13 cellular contexts compared by ENCODE assay signal in the genomic region with DNA sequence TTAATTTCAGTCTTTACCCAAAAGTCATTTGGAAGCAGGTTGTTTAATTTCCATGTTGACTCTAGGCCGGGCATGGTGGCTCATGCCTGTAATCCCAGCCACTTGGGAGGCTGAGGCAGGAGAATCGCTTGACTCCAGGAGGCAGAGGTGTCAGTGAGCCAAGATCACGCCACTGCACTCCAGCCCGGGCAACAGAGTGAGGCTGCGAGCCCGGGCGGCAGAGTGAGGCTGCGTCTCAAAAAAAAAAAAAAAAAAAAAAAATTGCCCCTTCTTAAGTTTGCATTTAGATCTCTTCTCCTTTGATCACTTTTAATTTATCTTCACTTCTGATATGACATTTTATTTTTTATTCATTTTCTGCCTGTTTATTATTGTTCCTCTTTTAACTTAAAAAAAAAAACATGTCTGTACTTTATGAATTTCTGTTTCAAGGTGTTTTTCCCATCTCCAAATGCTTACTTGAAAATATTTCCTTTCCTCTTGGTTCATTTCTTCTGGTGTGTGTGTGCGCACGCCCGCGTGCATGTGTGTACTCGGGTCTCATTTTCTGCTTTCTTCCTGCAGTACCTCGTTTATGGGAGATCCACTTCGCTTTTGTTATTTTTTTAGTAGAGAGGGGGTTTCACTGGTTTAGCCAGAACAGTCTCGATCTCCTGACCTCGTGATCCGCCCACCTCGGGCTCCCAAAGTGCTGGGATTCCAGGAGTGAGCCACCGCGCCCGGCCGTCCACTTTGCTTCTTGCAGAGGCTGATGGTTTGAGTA. TPM values are rescaled to one million over a fixed set of nuclear protein-coding genes. Genes with fewer than 3 reads are reported as not detected.
DNase-seq lines count a peak whose midpoint lies in the region; ATAC-seq and TF ChIP-seq lines count a peak whose summit lies in the region.
"Not testable (repeated sequence)": the region's sequence is repeated elsewhere in the genome, so short reads cannot be mapped to it uniquely, and the experiment has no call there.
"Had no signal": no experiment of that assay in that cellular context is flagged by ENCODE, and none has a peak within 500 bp of the region (broad histone marks: within the 10 kb centered on the region; RNA-seq: fewer than 3 reads in every experiment).

No MANE protein-coding gene starts in this region.

- not testable (repeated sequence) for H3K4me1 Mint-ChIP-seq in CD4-positive, alpha-beta memory T cell; progenitor cell of endocrine pancreas (ENCODE audit: low read depth); type B pancreatic cell (ENCODE audit: unreplicated experiment)

- H3K36me3 Mint-ChIP-seq in CD4-positive, alpha-beta memory T cell; progenitor cell of endocrine pancreas (ENCODE audit: insufficient read depth); type B pancreatic cell: not testable (repeated sequence)

- H3K9me2 ChIP-seq in SK-N-SH = not testable (repeated sequence)

- H2BK5ac ChIP-seq in mesenchymal stem cell (ENCODE audit: low read depth, low read length, poor library complexity, severe bottlenecking) = not testable (repeated sequence)

- H3K9me3 ChIP-seq in CD4-positive, alpha-beta memory T cell (ENCODE audit: control insufficient read depth in 1 of 2, low read length in 2 of 2); SK-N-SH; adipocyte (ENCODE audit: control insufficient read depth, low read length); mesenchymal stem cell (ENCODE audit: control insufficient read depth, low read length): not testable (repeated sequence)

- H2AFZ ChIP-seq in SK-N-SH (ENCODE audit: low read depth) = peak overlapping the region; percentile 67; the same call in 1 of the 2 replicates
- H2AFZ ChIP-seq in mesenchymal stem cell (ENCODE audit: low read depth, low read length) = not testable (repeated sequence)

- WGBS in SK-N-SH (ENCODE audit: low lambda C conversion rate) = 18% methylated on average over 22 of the region's 23 CpGs
- WGBS in mesenchymal stem cell = 89% methylated on average over 11 of the region's 23 CpGs

- peak; percentile 12; the same call in 1 of the 2 replicates for TF ChIP-seq CTCF in SK-N-SH (IDR thresholded peaks at IDR 0.05)
- TF ChIP-seq CTCF in progenitor cell of endocrine pancreas (IDR thresholded peaks at IDR 0.05; ENCODE audit: unreplicated experiment) = not testable (repeated sequence)
- peak; percentile 44 for TF ChIP-seq CTCF in type B pancreatic cell (conservative IDR thresholded peaks at IDR 0.05)

- H3F3A ChIP-seq in SK-N-SH (replicated peaks; ENCODE audit: insufficient read depth) = not testable (repeated sequence)

- not testable (repeated sequence) for H3K9ac ChIP-seq in SK-N-SH; adipocyte (ENCODE audit: low read length)
- H3K9ac ChIP-seq in mesenchymal stem cell (ENCODE audit: low read length) = peak overlapping the region; percentile 69

- not testable (repeated sequence) for H3K4me3 Mint-ChIP-seq in CD4-positive, alpha-beta memory T cell; progenitor cell of endocrine pancreas (ENCODE audit: low read depth); type B pancreatic cell

- H4K91ac ChIP-seq in mesenchymal stem cell (ENCODE audit: low read length) = not testable (repeated sequence)

- not testable (repeated sequence) for H4K20me1 ChIP-seq in SK-N-SH (ENCODE audit: insufficient read depth)

- not testable (repeated sequence) for H3K27ac Mint-ChIP-seq in CD4-positive, alpha-beta memory T cell; progenitor cell of endocrine pancreas; type B pancreatic cell

- not testable (repeated sequence) for H2BK120ac ChIP-seq in mesenchymal stem cell (ENCODE audit: low read depth, low read length)

- H3K36me3 ChIP-seq in CD4-positive, alpha-beta memory T cell (ENCODE audit: insufficient read depth, low read length); SK-N-SH (replicated peaks in 1 of 2; ENCODE audit: control insufficient read depth in 1 of 2, insufficient read depth in 2 of 2, low read length in 1 of 2); adipocyte (ENCODE audit: control insufficient read depth, insufficient read depth, low read length, severe bottlenecking); mesenchymal stem cell (ENCODE audit: control insufficient read depth in 1 of 2, insufficient read depth in 2 of 2, low read depth in 1 of 2, low read length in 2 of 2): not testable (repeated sequence)

- H2AK5ac ChIP-seq in mesenchymal stem cell (ENCODE audit: low read length, severe bottlenecking) = not testable (repeated sequence)

- TF ChIP-seq EP300 in SK-N-SH (IDR thresholded peaks at IDR 0.05; ENCODE audit: borderline replicate concordance in 1 of 2, low read depth in 1 of 2, low read length in 1 of 2) = not testable (repeated sequence)

- intact Hi-C loops in CD4-positive, alpha-beta memory T cell (cut with micrococcal nuclease); Right ventricle myocardium superior (cut with DNase I): not testable (repeated sequence)

- H3K27ac ChIP-seq in CD4-positive, alpha-beta memory T cell (ENCODE audit: low read depth, low read length); SK-N-SH (ENCODE audit: low read depth in 2 of 2, low read length in 1 of 2); mesenchymal stem cell (ENCODE audit: low read length, poor library complexity, severe bottlenecking): not testable (repeated sequence)

- H3K4ac ChIP-seq in mesenchymal stem cell (ENCODE audit: low read depth in 1 of 2, low read length in 2 of 2) = not testable (repeated sequence)

- not testable (repeated sequence) for H3K14ac ChIP-seq in mesenchymal stem cell (ENCODE audit: low read length in 2 of 2)

- H3K18ac ChIP-seq in mesenchymal stem cell (ENCODE audit: low read depth in 1 of 2, low read length in 2 of 2) = not testable (repeated sequence)

- not testable (repeated sequence) for TF ChIP-seq RAD21 in SK-N-SH (IDR thresholded peaks at IDR 0.05; ENCODE audit: low read length)

- not testable (repeated sequence) for H3K4me1 ChIP-seq in CD4-positive, alpha-beta memory T cell (ENCODE audit: insufficient read depth, low read length); SK-N-SH (ENCODE audit: control insufficient read depth in 1 of 2, insufficient read depth in 2 of 2, low read depth in 1 of 2, low read length in 1 of 2); adipocyte (ENCODE audit: control insufficient read depth, insufficient read depth, low read length); mesenchymal stem cell (ENCODE audit: control insufficient read depth, insufficient read depth, low read depth, low read length)

- not testable (repeated sequence) for H3K27me3 Mint-ChIP-seq in CD4-positive, alpha-beta memory T cell; progenitor cell of endocrine pancreas; type B pancreatic cell

- H4K8ac ChIP-seq in mesenchymal stem cell (ENCODE audit: low read length) = not testable (repeated sequence)

- CTCF ChIA-PET in CD4-positive, alpha-beta memory T cell (lab: Charles Lee; ENCODE audit: partially characterized antibody) = interaction anchor here (0.9 to 1.6 kb wide), 7 partner anchors 9 to 199 kb away, joined by 3 to 16 read pairs (median 5); no protein-coding TSS in a partner anchor
- CTCF ChIA-PET in SK-N-SH (lab: Yijun Ruan, JAX) = interaction anchor here (0.8 to 1.5 kb wide), 9 partner anchors 12 to 207 kb away, joined by 3 to 6 read pairs (median 3); no protein-coding TSS in a partner anchor

- peak overlapping the region; percentile 42; the same call in 1 of the 2 replicates for H3K4me2 ChIP-seq in SK-N-SH
- not testable (repeated sequence) for H3K4me2 ChIP-seq in mesenchymal stem cell (ENCODE audit: low read length, poor library complexity, severe bottlenecking)

- peaks cover 14% of the 10 kb centered on the region for H3K27me3 ChIP-seq in CD4-positive, alpha-beta memory T cell (ENCODE audit: insufficient read depth, low read length)
- H3K27me3 ChIP-seq in SK-N-SH (ENCODE audit: insufficient read depth) (peaks cover 31% of the 10 kb centered on the region), mesenchymal stem cell (ENCODE audit: control insufficient read depth in 1 of 2, insufficient read depth in 1 of 2, low read length in 2 of 2) (peaks cover 0 to 11% of the 10 kb centered on the region in 2 experiments)
- not testable (repeated sequence) for H3K27me3 ChIP-seq in adipocyte (replicated peaks; ENCODE audit: control insufficient read depth, insufficient read depth, low read length)

- not testable (repeated sequence) for H3K4me3 ChIP-seq in CD4-positive, alpha-beta memory T cell (ENCODE audit: low read length in 2 of 2)
- peak overlapping the region; percentile 36 for H3K4me3 ChIP-seq in Jurkat, Clone E6-1 (ENCODE audit: low read length)
- peak overlapping the region in 1 of 2 experiments; percentile 30; a peak in 1 of 4 replicates for H3K4me3 ChIP-seq in SK-N-SH (ENCODE audit: low read depth in 2 of 2, low read length in 1 of 2)
- H3K4me3 ChIP-seq in adipocyte (ENCODE audit: low read length) = peak overlapping the region; percentile 25
- H3K4me3 ChIP-seq in mesenchymal stem cell (ENCODE audit: insufficient read depth in 1 of 2, low read depth in 1 of 2, low read length in 2 of 2) = peak overlapping the region in 1 of 2 experiments; percentile 58

- not testable (repeated sequence) for H2BK12ac ChIP-seq in mesenchymal stem cell (ENCODE audit: low read length in 2 of 2)

- peak in 3 of 5 donors; percentile 10 to 43 (median 28) for DNase-seq in CD4-positive, alpha-beta memory T cell
- not testable (repeated sequence) for DNase-seq in Jurkat, Clone E6-1 (ENCODE audit: low read depth, low spot score); SK-N-SH; adipocyte (ENCODE audit: low read depth); mesenchymal stem cell
- DNase-seq in Right ventricle myocardium superior (peak; percentile 52), progenitor cell of endocrine pancreas (ENCODE audit: low spot score, unreplicated experiment) (peak; percentile 19), type B pancreatic cell (ENCODE audit: extremely low spot score, unreplicated experiment) (peak; percentile 81)

- POLR2A ChIA-PET in CD4-positive, alpha-beta memory T cell (lab: Charles Lee; ENCODE audit: partially characterized antibody) = not testable (repeated sequence)
- POLR2A ChIA-PET in SK-N-SH (lab: Yijun Ruan, JAX) = interaction anchor here (1.0 kb wide), 1 partner anchor 23 kb away, joined by 3 read pairs; no protein-coding TSS in a partner anchor

- H3K79me1 ChIP-seq in mesenchymal stem cell (replicated peaks; ENCODE audit: low read length, poor library complexity, severe bottlenecking) = not testable (repeated sequence)

- peak; percentile 52 for ATAC-seq in Right ventricle myocardium superior (ENCODE audit: poor library complexity)

- H3K79me2 ChIP-seq in SK-N-SH (ENCODE audit: insufficient read depth) = not testable (repeated sequence)

- not testable (repeated sequence) for H3K9me3 Mint-ChIP-seq in CD4-positive, alpha-beta memory T cell; progenitor cell of endocrine pancreas (ENCODE audit: low read depth); type B pancreatic cell

- not testable (repeated sequence) for H3K23ac ChIP-seq in mesenchymal stem cell (ENCODE audit: low read length in 2 of 2)

- H2BK15ac ChIP-seq in mesenchymal stem cell (ENCODE audit: low read depth, poor library complexity, severe bottlenecking) = not testable (repeated sequence)

RNA-seq across cellular contexts. Expression of gene IZUMO2, which starts 26.3 kb away (rescaled TPM):
- not detected for total RNA-seq in CD4-positive, alpha-beta memory T cell
- polyA plus RNA-seq in CD4-positive, alpha-beta memory T cell = not detected
- not detected for polyA plus RNA-seq in Jurkat, Clone E6-1 (2012; ENCODE audit: insufficient read depth, insufficient read length)
- polyA plus RNA-seq in SK-N-SH (2012; rRNA removed) = not detected in 2 replicates
- polyA plus RNA-seq in SK-N-SH (2012; cell fraction: cytosol; rRNA removed) = not detected in 2 replicates
- not detected in 2 replicates for polyA plus RNA-seq in SK-N-SH (2012; cell fraction: nucleus; rRNA removed)
- not detected for total RNA-seq in Right ventricle myocardium superior
- not detected for polyA plus RNA-seq in mesenchymal stem cell (2013, experiment 1 of 2)
- not detected for polyA plus RNA-seq in mesenchymal stem cell (2013, experiment 2 of 2)
- not detected in 2 replicates for total RNA-seq in progenitor cell of endocrine pancreas
- not detected in 2 replicates for total RNA-seq in type B pancreatic cell (ENCODE audit: low replicate concordance)
- total RNA-seq: astrocyte, endothelial cell of umbilical vein, G401, psoas muscle, urinary bladder had no signal
- polyA plus RNA-seq: endothelial cell of umbilical vein, psoas muscle, urinary bladder had no signal
